Comparison of ENCODE assay signal across 12 cellular contexts in the genomic region with DNA sequence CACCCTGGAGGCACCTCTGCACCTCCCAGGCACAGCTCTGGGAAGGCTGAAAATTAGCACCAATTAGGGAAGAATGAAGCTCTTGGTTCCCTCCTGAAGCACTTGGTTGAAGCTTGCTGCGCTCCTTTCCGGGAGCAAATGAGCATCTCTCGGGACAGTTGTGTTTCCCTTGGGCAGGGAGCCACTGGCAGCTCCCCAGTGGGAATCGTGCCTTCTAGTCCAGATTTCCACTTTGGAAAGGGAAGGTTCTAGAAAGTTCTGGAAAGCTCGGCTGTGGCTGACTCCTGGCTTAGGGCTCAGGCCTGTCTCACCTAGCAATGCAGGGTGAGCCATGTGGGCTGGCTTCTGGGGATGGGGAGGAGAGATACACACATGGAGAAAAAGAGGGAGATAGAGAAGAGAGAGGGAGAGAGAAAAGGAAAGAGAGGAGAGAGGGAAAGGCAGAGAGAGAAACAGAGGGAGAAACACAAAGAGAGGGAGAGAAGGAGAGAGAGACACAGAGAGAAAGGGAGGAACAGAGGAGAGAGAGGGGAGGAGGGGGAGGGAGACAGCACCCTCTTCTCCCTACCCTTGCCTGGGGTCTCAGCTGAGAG. TPM values are rescaled to one million over a fixed set of nuclear protein-coding genes. Genes with fewer than 3 reads are reported as not detected.
"Had no signal": no experiment of that assay in that cellular context is flagged by ENCODE, and none has a peak within 500 bp of the region (broad histone marks: within the 10 kb centered on the region; RNA-seq: fewer than 3 reads in every experiment).

No MANE protein-coding gene starts in this region.

- H3K27ac ChIP-seq: adrenal gland, epithelial cell of prostate, gastrocnemius medialis, neutrophil, prostate gland had no signal

- H3K4me1 ChIP-seq: adrenal gland, gastrocnemius medialis, prostate gland had no signal

- ATAC-seq: gastrocnemius medialis had no signal

- H3K4me3 ChIP-seq: adrenal gland, gastrocnemius medialis, prostate gland, sigmoid colon had no signal

- H3K36me3 ChIP-seq: adrenal gland, gastrocnemius medialis, neutrophil, prostate gland had no signal

- H3K27me3 ChIP-seq: neutrophil had no signal

- H3K9me3 ChIP-seq: adrenal gland, gastrocnemius medialis, neutrophil, prostate gland, sigmoid colon had no signal

- DNase-seq: activated CD4-positive, alpha-beta T cell treated with anti-CD3 and anti-CD28 coated beads, Interleukin-2, amount 50 U/mL, for 1 hour; activated CD4-positive, CD25-positive, alpha-beta regulatory T cell; effector memory CD4-positive, alpha-beta T cell; stimulated activated CD4-positive, alpha-beta T cell treated with anti-CD3 and anti-CD28 coated beads, Interleukin-2, amount 100 ng/mL, for 24 hours; stimulated activated naive CD4-positive, alpha-beta T cell treated with Interleukin-2 at 50 U/mL for 16 hours had no signal

RNA-seq across cellular contexts. Expression of a gene that starts 24.7 kb away (rescaled TPM):
- total RNA-seq: mesenteric fat pad had no signal
